26 cellular contexts compared by ENCODE assay signal in genomic region chr20:43853174-43853803, GRCh38.
DNase-seq lines count a peak whose midpoint lies in the region; ATAC-seq and TF ChIP-seq lines count a peak whose summit lies in the region.
"Had no signal": no experiment of that assay in that cellular context is flagged by ENCODE, and none has a peak within 500 bp of the region (broad histone marks: within the 10 kb centered on the region; RNA-seq: fewer than 3 reads in every experiment).

No MANE protein-coding gene starts in this region.

- TF ChIP-seq CTCF in fibroblast of pulmonary artery (IDR thresholded peaks at IDR 0.05; ENCODE audit: low read length, missing control alignments) (no peak), psoas muscle (IDR thresholded peaks at IDR 0.05) (no peak), lower lobe of right lung (IDR thresholded peaks at IDR 0.05) (no peak)

- peak; percentile 70 for ATAC-seq in activated T-helper 17 cell treated with anti-CD3 and anti-CD28 coated beads, Interleukin-2, amount 50 U/mL, for 72 hours (replicated peaks)
- ATAC-seq in psoas muscle (no peak), lower lobe of right lung (no peak)
- ATAC-seq: CD8-positive, alpha-beta T cell; HCT116 had no signal

- H3K27ac Mint-ChIP-seq in activated T-helper 17 cell treated with anti-CD3 and anti-CD28 coated beads, Interleukin-2, amount 50 U/mL, for 72 hours = no peak overlapping the region
- H3K27ac Mint-ChIP-seq: activated CD4-positive, alpha-beta memory T cell treated with anti-CD3 and anti-CD28 coated beads for 36 hours; activated naive CD8-positive, alpha-beta T cell; activated T-helper 2 cell treated with anti-CD3 and anti-CD28 coated beads, Interferon-gamma antibody, Interleukin-2, Interleukin-4, amounts not matched to agents 10 μg/mL and 5 μg/mL and 100 μg/mL, durations not matched to agents 14 hours and 24 hours and 36 hours; CD8-positive, alpha-beta T cell; dendritic cell treated with granulocyte-macrophage colony-stimulating factor and Interleukin-4, amounts not matched to agents 40 ng/mL and 50 ng/mL, for 4 days; endodermal cell had no signal

- no peak overlapping the region for H3K4me3 ChIP-seq in fibroblast of pulmonary artery (replicated peaks; ENCODE audit: low read depth, low read length)
- no peak overlapping the region for H3K4me3 ChIP-seq in psoas muscle
- H3K4me3 ChIP-seq in lower lobe of right lung = no peak overlapping the region
- H3K4me3 ChIP-seq: ovary, transverse colon had no signal

- intact Hi-C loops in psoas muscle (cut with DNase I) = no loop called here
- intact Hi-C loops in lower lobe of right lung (cut with DNase I) = no loop called here

- H3K36me3 ChIP-seq in psoas muscle (ENCODE audit: insufficient read depth in 1 of 2, low read depth in 1 of 2) = no peaks in the 10 kb centered on the region
- no peaks in the 10 kb centered on the region for H3K36me3 ChIP-seq in lower lobe of right lung
- H3K36me3 ChIP-seq: ovary, transverse colon had no signal

- H3K27me3 ChIP-seq in psoas muscle (ENCODE audit: insufficient read depth in 3 of 3, low read length in 2 of 3) (no peaks in the 10 kb centered on the region), lower lobe of right lung (ENCODE audit: low read depth) (no peaks in the 10 kb centered on the region)
- H3K27me3 ChIP-seq: ovary, transverse colon had no signal

- 79% methylated on average over 9 of the region's 9 CpGs for WGBS in psoas muscle, 3 donors

- DNase-seq in EH (ENCODE audit: low read depth) (peak; percentile 21), HT1080 (ENCODE audit: low read depth) (peak; percentile 32), fibroblast of pulmonary artery (ENCODE audit: low read depth) (peak; percentile 21), psoas muscle (no peak), GM03348 (ENCODE audit: low spot score) (no peak), NCI-H146 (lab: John Stamatoyannopoulos, UW) (no peak), lower lobe of right lung (no peak)
- DNase-seq: activated CD4-positive, alpha-beta memory T cell treated with anti-CD3 and anti-CD28 coated beads for 36 hours; activated CD8-positive, alpha-beta memory T cell treated with anti-CD3 and anti-CD28 coated beads, Interleukin-2, amount 50 U/mL, for 4 hours; aorta; CD8-positive, alpha-beta T cell; DMS 273 treated with DMSO at 0.1 percent for 48 hours; endodermal cell; NCI-H1105 treated with DMSO at 0.1 percent for 48 hours; NCI-H2029; NCI-H2227 treated with DMSO at 0.1 percent for 48 hours; ovary; retina; T-helper 1 cell; transverse colon had no signal

- no peak overlapping the region for H3K4me3 Mint-ChIP-seq in activated T-helper 17 cell treated with anti-CD3 and anti-CD28 coated beads, Interleukin-2, amount 50 U/mL, for 72 hours
- H3K4me3 Mint-ChIP-seq: activated CD4-positive, alpha-beta memory T cell treated with anti-CD3 and anti-CD28 coated beads for 36 hours; activated naive CD8-positive, alpha-beta T cell; CD8-positive, alpha-beta T cell; central memory CD8-positive, alpha-beta T cell; dendritic cell treated with granulocyte-macrophage colony-stimulating factor and Interleukin-4, amounts not matched to agents 40 ng/mL and 50 ng/mL, for 4 days; endodermal cell had no signal

- no peaks in the 10 kb centered on the region for H3K36me3 Mint-ChIP-seq in activated T-helper 17 cell treated with anti-CD3 and anti-CD28 coated beads, Interleukin-2, amount 50 U/mL, for 72 hours (ENCODE audit: low read depth)
- H3K36me3 Mint-ChIP-seq: activated CD4-positive, alpha-beta memory T cell treated with anti-CD3 and anti-CD28 coated beads for 36 hours; activated naive CD8-positive, alpha-beta T cell; CD8-positive, alpha-beta T cell had no signal

- no peaks in the 10 kb centered on the region for H3K4me1 Mint-ChIP-seq in activated T-helper 17 cell treated with anti-CD3 and anti-CD28 coated beads, Interleukin-2, amount 50 U/mL, for 72 hours
- H3K4me1 Mint-ChIP-seq: central memory CD8-positive, alpha-beta T cell; endodermal cell had no signal

- H3K4me1 ChIP-seq in psoas muscle (no peaks in the 10 kb centered on the region), lower lobe of right lung (peaks cover 4% of the 10 kb centered on the region)
- H3K4me1 ChIP-seq: transverse colon had no signal

- H3K9me3 Mint-ChIP-seq in activated T-helper 17 cell treated with anti-CD3 and anti-CD28 coated beads, Interleukin-2, amount 50 U/mL, for 72 hours = peaks cover 4% of the 10 kb centered on the region
- H3K9me3 Mint-ChIP-seq: activated CD4-positive, alpha-beta memory T cell treated with anti-CD3 and anti-CD28 coated beads for 36 hours; activated T-helper 2 cell treated with anti-CD3 and anti-CD28 coated beads, Interferon-gamma antibody, Interleukin-2, Interleukin-4, amounts not matched to agents 10 μg/mL and 5 μg/mL and 100 μg/mL, durations not matched to agents 14 hours and 24 hours and 36 hours; dendritic cell treated with granulocyte-macrophage colony-stimulating factor and Interleukin-4, amounts not matched to agents 40 ng/mL and 50 ng/mL, for 4 days; endodermal cell had no signal

- H3K27me3 Mint-ChIP-seq in activated T-helper 17 cell treated with anti-CD3 and anti-CD28 coated beads, Interleukin-2, amount 50 U/mL, for 72 hours = peaks cover 4% of the 10 kb centered on the region
- H3K27me3 Mint-ChIP-seq: activated CD4-positive, alpha-beta memory T cell treated with anti-CD3 and anti-CD28 coated beads for 36 hours; activated naive CD8-positive, alpha-beta T cell; central memory CD8-positive, alpha-beta T cell had no signal

- no peaks in the 10 kb centered on the region for H3K9me3 ChIP-seq in psoas muscle
- no peaks in the 10 kb centered on the region for H3K9me3 ChIP-seq in lower lobe of right lung
- H3K9me3 ChIP-seq: ovary, transverse colon had no signal

- H3K27ac ChIP-seq in psoas muscle = no peak overlapping the region
- no peak overlapping the region for H3K27ac ChIP-seq in lower lobe of right lung
- H3K27ac ChIP-seq: ovary, transverse colon had no signal

Comparison
In these comparisons a context has a peak if more than half of its experiments do, and no peak if none do; other contexts are left out.
1. DNase-seq: peak in EH (single experiment), HT1080 (single experiment) and fibroblast of pulmonary artery (single experiment); none in psoas muscle (0 of 2), GM03348 (single experiment), NCI-H146 (single experiment) and lower lobe of right lung (single experiment).